9 cellular contexts compared by ENCODE assay signal in the genomic region with DNA sequence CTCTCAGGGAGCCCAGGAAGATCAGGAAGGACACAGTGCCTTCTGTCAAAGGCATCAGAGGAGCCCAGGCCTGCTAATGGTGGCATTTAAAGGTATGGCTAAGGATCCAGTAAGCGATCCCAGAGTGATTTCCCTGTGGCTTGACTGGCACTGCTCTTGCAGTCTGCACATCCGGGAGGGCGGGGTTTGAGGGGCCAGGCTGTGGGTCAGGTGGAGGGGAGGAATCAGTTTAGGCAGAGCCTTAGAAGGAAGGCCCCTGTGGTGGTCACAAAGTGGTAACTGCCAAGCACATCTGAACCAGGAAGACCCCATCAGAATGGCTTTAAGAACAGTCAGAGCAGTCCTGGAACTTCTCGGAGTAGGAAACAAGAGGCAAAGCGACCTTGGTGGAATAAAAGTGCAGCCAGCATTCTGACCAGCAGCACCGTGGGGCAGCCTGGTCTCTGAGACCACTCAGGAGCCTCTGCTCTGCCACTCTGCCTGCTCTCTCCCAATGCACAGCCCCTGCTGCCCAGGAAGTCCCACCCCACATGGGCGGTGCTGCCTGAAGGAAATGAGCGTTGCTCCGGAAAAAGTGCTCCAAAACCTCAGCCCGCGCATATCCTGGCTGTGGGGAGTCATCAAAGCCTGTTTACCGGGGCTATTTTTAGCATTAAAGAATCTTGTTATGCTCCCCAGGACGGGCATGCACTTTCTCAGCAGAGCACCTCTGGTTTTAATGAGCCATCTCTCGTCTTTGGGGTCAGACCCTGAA. TPM values are rescaled to one million over a fixed set of nuclear protein-coding genes. Genes with fewer than 3 reads are reported as not detected.
DNase-seq lines count a peak whose midpoint lies in the region; ATAC-seq and TF ChIP-seq lines count a peak whose summit lies in the region.
"Had no signal": no experiment of that assay in that cellular context is flagged by ENCODE, and none has a peak within 500 bp of the region (broad histone marks: within the 10 kb centered on the region; RNA-seq: fewer than 3 reads in every experiment).

No MANE protein-coding gene starts in this region.

- 69 to 80% methylated on average over 1 to 14 of the region's 14 CpGs for WGBS in transverse colon (ENCODE audit: low coverage in 1 of 2), 2 donors

- in situ Hi-C loops in transverse colon (cut with MboI; ENCODE audit: low pct_ligation_motif_present in 1 of 4, low pct_unique_long_range_greater_than_20kb in 1 of 4, low sequenced_read_pairs in 3 of 4): loop anchor here (25.0 kb wide), 3 partner anchors 289 to 714 kb away; no protein-coding TSS in a partner anchor

- peak; percentile 60 for DNase-seq in activated CD4-positive, alpha-beta T cell treated with anti-CD3 and anti-CD28 coated beads, Interleukin-2, amount 50 U/mL, for 1 hour
- DNase-seq in colonic mucosa (no peak), sciatic nerve (ENCODE audit: low spot score) (no peak), transverse colon (peak; percentile 54), HK-2 (ENCODE audit: unreplicated experiment) (no peak), NOMO-1 (lab: John Stamatoyannopoulos, UW; ENCODE audit: unreplicated experiment in 2 of 2) (no peak)
- DNase-seq: NCI-H2171 had no signal

- peak; percentile 55 for ATAC-seq in sciatic nerve
- no peak for ATAC-seq in GM18517 (IDR thresholded peaks at IDR 0.05; ENCODE audit: unreplicated experiment)
- ATAC-seq in HG02759 (IDR thresholded peaks at IDR 0.05; ENCODE audit: unreplicated experiment): no peak

- H3K4me1 ChIP-seq in colonic mucosa (no peaks in the 10 kb centered on the region), transverse colon (peaks cover 0 to 8% (median 0%) of the 10 kb centered on the region in 4 donors)

- peak overlapping the region; percentile 29 for H3K27ac ChIP-seq in colonic mucosa
- H3K27ac ChIP-seq in transverse colon: peak overlapping the region; percentile 28 to 51 (median 42)

- H3K9ac ChIP-seq in colonic mucosa (ENCODE audit: low read depth in 2 of 2, low read length in 2 of 2): peak overlapping the region in 1 of 2 donors; percentile 12

- TF ChIP-seq CTCF in colonic mucosa (IDR thresholded peaks at IDR 0.05) (no peak), transverse colon (IDR thresholded peaks at IDR 0.05) (no peak)

- no peak for TF ChIP-seq EP300 in transverse colon (IDR thresholded peaks at IDR 0.05; ENCODE audit: low read depth)

- H3K36me3 ChIP-seq in colonic mucosa (no peaks in the 10 kb centered on the region), transverse colon (peaks cover 0 to 2% (median under 1%) of the 10 kb centered on the region in 4 donors)

- TF ChIP-seq POLR2A in transverse colon (IDR thresholded peaks at IDR 0.05): no peak

- intact Hi-C loops in colonic mucosa (cut with DNase I): no loop called here
- intact Hi-C loops in sciatic nerve (cut with DNase I): no loop called here
- intact Hi-C loops in transverse colon (cut with DNase I; ENCODE audit: low total_unique reads): loop anchor here (10.0 kb wide), 1 partner anchor 47 kb away; no protein-coding TSS in a partner anchor

- no peak overlapping the region for H3K4me3 ChIP-seq in colonic mucosa
- H3K4me3 ChIP-seq in transverse colon: no peak overlapping the region

- no peaks in the 10 kb centered on the region for H3K27me3 ChIP-seq in colonic mucosa
- no peaks in the 10 kb centered on the region for H3K27me3 ChIP-seq in transverse colon

- no peaks in the 10 kb centered on the region for H3K9me3 ChIP-seq in colonic mucosa
- H3K9me3 ChIP-seq in transverse colon: no peaks in the 10 kb centered on the region

RNA-seq across cellular contexts. Expression of gene EPAS1, which starts 54.4 kb away (rescaled TPM):
- total RNA-seq in colonic mucosa (100 to 1,000 TPM; 116 to 140 TPM), sciatic nerve (270 TPM), transverse colon (100 to 1,000 TPM; 102 to 260 (median 167) TPM)

Comparison
In these comparisons a context has a peak if more than half of its experiments do, and no peak if none do; other contexts are left out.
1. DNase-seq: peak in activated CD4-positive, alpha-beta T cell treated with anti-CD3 and anti-CD28 coated beads, Interleukin-2, amount 50 U/mL, for 1 hour (single experiment) and transverse colon (single experiment); none in colonic mucosa (single experiment), sciatic nerve (single experiment), HK-2 (single experiment) and NOMO-1 (0 of 2).